ENCODE assay signal across 31 cellular contexts in the genomic region with DNA sequence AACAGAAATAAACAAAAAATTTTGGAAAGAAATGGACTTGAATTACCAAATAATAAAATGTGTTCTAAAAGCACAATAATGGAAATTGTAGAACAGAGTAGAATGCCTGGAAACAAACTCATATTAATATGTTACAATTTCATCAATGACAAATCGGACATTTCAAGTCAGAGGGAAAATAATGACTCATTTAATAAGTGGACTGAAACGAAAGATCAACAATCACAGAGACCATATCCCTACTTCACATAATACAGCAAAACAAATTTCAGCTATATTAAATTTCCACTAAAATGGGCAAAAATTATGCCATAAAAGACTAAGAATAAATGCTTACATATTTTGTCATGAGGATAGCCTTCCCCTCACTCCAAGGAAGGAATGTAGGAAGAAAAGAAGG.
"Had no signal": no experiment of that assay in that cellular context is flagged by ENCODE, and none has a peak within 500 bp of the region (broad histone marks: within the 10 kb centered on the region; RNA-seq: fewer than 3 reads in every experiment).

No MANE protein-coding gene starts in this region.

- H3K4me1 ChIP-seq: esophagus muscularis mucosa, sigmoid colon, upper lobe of left lung, vagina had no signal

- ATAC-seq: activated CD8-positive, alpha-beta memory T cell treated with anti-CD3 and anti-CD28 coated beads, Interleukin-2, amount 10 ng/mL, durations not matched to agents 7 days and 5 days; activated CD8-positive, alpha-beta T cell treated with anti-CD3 and anti-CD28 coated beads, Interleukin-2, amount 10 ng/mL, durations not matched to agents 7 days and 5 days; activated T-cell treated with anti-CD3 and anti-CD28 coated beads, Interleukin-2, amount 50 U/mL, for 72 hours; left cardiac atrium; left ventricle myocardium superior; stimulated activated memory B cell treated with anti-CD40 and anti-IgM and Interleukin-4, amounts not matched to agents 10 μg/mL and 1 μg/mL and 100 μg/mL, for 72 hours; stimulated activated naive CD8-positive, alpha-beta T cell treated with anti-CD3 and anti-CD28 coated beads, Interleukin-15, amount 100 ng/mL, for 72 hours had no signal

- DNase-seq: activated B cell treated with CpG ODN at 0.5 μM for 24 hours; activated CD8-positive, alpha-beta memory T cell treated with anti-CD3 and anti-CD28 coated beads, Interleukin-2, amount 10 ng/mL, durations not matched to agents 7 days and 5 days; activated CD8-positive, alpha-beta T cell treated with anti-CD3 and anti-CD28 coated beads, Interleukin-2, amount 10 ng/mL, durations not matched to agents 7 days and 5 days; activated effector memory CD4-positive, alpha-beta T cell treated with Interleukin-2 at 50 U/mL for 16 hours; activated naive CD4-positive, alpha-beta T cell treated with Interleukin-2 at 50 U/mL for 16 hours; activated naive CD8-positive, alpha-beta T cell treated with anti-CD3 and anti-CD28 coated beads, Interleukin-2, amount 10 ng/mL, durations not matched to agents 7 days and 5 days; activated T-cell treated with anti-CD3 and anti-CD28 coated beads, Interleukin-2, amount 50 U/mL, for 72 hours; brain microvascular endothelial cell; caudate nucleus; cortex of kidney; endodermal cell; islet precursor cell; left cardiac atrium; left ventricle myocardium superior; mammary epithelial cell; ovary; retina; sigmoid colon; stimulated activated CD4-positive, alpha-beta T cell treated with anti-CD3 and anti-CD28 coated beads, Interleukin-1b, Interleukin-23, amount 100 ng/mL, for 48 hours; stimulated activated CD4-positive, alpha-beta T cell treated with anti-CD3 and anti-CD28 coated beads, Interleukin-4, amount 100 ng/mL, for 4 hours; stimulated activated CD8-positive, alpha-beta memory T cell treated with anti-CD3 and anti-CD28 coated beads, Interleukin-4, amount 100 ng/mL, for 48 hours; stimulated activated naive CD8-positive, alpha-beta T cell treated with anti-CD3 and anti-CD28 coated beads, Interleukin-15, amount 100 ng/mL, for 72 hours; substantia nigra; upper lobe of left lung had no signal

- H3K4me3 ChIP-seq: esophagus muscularis mucosa, ovary, sigmoid colon, smooth muscle cell, upper lobe of left lung, vagina had no signal

- H3K4me1 Mint-ChIP-seq: activated B cell treated with CpG ODN at 0.5 μM for 24 hours; activated naive CD8-positive, alpha-beta T cell treated with anti-CD3 and anti-CD28 coated beads, Interleukin-2, amount 10 ng/mL, durations not matched to agents 7 days and 5 days; endodermal cell; nephron; stimulated activated naive CD8-positive, alpha-beta T cell treated with anti-CD3 and anti-CD28 coated beads, Interleukin-15, amount 100 ng/mL, for 72 hours had no signal

- H3K4me2 ChIP-seq: smooth muscle cell had no signal

- H3K36me3 ChIP-seq: brain microvascular endothelial cell, esophagus muscularis mucosa, neutrophil, ovary, sigmoid colon, upper lobe of left lung, vagina had no signal

- H3K27ac Mint-ChIP-seq: activated B cell treated with CpG ODN at 0.5 μM for 24 hours; activated CD8-positive, alpha-beta memory T cell treated with anti-CD3 and anti-CD28 coated beads, Interleukin-2, amount 10 ng/mL, durations not matched to agents 7 days and 5 days; activated CD8-positive, alpha-beta T cell treated with anti-CD3 and anti-CD28 coated beads, Interleukin-2, amount 10 ng/mL, durations not matched to agents 7 days and 5 days; activated naive CD8-positive, alpha-beta T cell treated with anti-CD3 and anti-CD28 coated beads, Interleukin-2, amount 10 ng/mL, durations not matched to agents 7 days and 5 days; activated T-cell treated with anti-CD3 and anti-CD28 coated beads, Interleukin-2, amount 50 U/mL, for 72 hours; endodermal cell; nephron; progenitor cell of endocrine pancreas; stimulated activated memory B cell treated with anti-CD40 and anti-IgM and Interleukin-4, amounts not matched to agents 10 μg/mL and 1 μg/mL and 100 μg/mL, for 72 hours; stimulated activated naive CD8-positive, alpha-beta T cell treated with anti-CD3 and anti-CD28 coated beads, Interleukin-15, amount 100 ng/mL, for 72 hours had no signal

- H3K4me3 Mint-ChIP-seq: activated B cell treated with CpG ODN at 0.5 μM for 24 hours; activated CD8-positive, alpha-beta memory T cell treated with anti-CD3 and anti-CD28 coated beads, Interleukin-2, amount 10 ng/mL, durations not matched to agents 7 days and 5 days; activated CD8-positive, alpha-beta T cell treated with anti-CD3 and anti-CD28 coated beads, Interleukin-2, amount 10 ng/mL, durations not matched to agents 7 days and 5 days; activated naive CD8-positive, alpha-beta T cell treated with anti-CD3 and anti-CD28 coated beads, Interleukin-2, amount 10 ng/mL, durations not matched to agents 7 days and 5 days; activated T-cell treated with anti-CD3 and anti-CD28 coated beads, Interleukin-2, amount 50 U/mL, for 72 hours; endodermal cell; nephron; stimulated activated memory B cell treated with anti-CD40 and anti-IgM and Interleukin-4, amounts not matched to agents 10 μg/mL and 1 μg/mL and 100 μg/mL, for 72 hours; stimulated activated naive CD8-positive, alpha-beta T cell treated with anti-CD3 and anti-CD28 coated beads, Interleukin-15, amount 100 ng/mL, for 72 hours had no signal

- H3K27me3 ChIP-seq: brain microvascular endothelial cell, esophagus muscularis mucosa, neutrophil, ovary, sigmoid colon, upper lobe of left lung, vagina had no signal

- H3K9me3 ChIP-seq: neutrophil, ovary had no signal

- H3K27ac ChIP-seq: brain microvascular endothelial cell, esophagus muscularis mucosa, neutrophil, ovary, sigmoid colon, upper lobe of left lung, vagina had no signal

- H3K27me3 Mint-ChIP-seq: activated B cell treated with CpG ODN at 0.5 μM for 24 hours; activated CD8-positive, alpha-beta memory T cell treated with anti-CD3 and anti-CD28 coated beads, Interleukin-2, amount 10 ng/mL, durations not matched to agents 7 days and 5 days; progenitor cell of endocrine pancreas; stimulated activated memory B cell treated with anti-CD40 and anti-IgM and Interleukin-4, amounts not matched to agents 10 μg/mL and 1 μg/mL and 100 μg/mL, for 72 hours; stimulated activated naive CD8-positive, alpha-beta T cell treated with anti-CD3 and anti-CD28 coated beads, Interleukin-15, amount 100 ng/mL, for 72 hours had no signal
